11 cellular contexts compared by ENCODE assay signal in the genomic region with DNA sequence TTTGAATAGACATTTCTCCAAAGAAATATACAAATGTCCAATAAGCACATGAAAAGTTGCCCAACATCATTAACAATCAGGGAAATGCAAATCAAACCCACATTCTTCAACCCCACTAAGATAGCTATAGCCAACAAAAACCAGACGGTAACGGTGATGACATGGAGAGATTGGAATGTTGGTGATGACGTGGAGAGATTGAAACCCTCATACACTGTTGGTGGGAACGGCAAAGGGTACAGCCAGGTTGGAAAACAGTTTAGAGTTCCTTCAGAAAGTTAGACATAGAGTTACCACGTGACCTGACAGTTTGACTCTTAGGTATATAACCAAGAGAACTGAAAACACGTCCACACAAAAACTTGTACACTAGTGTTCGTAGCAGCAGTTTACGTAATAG. TPM values are rescaled to one million over a fixed set of nuclear protein-coding genes. Genes with fewer than 3 reads are reported as not detected.
DNase-seq lines count a peak whose midpoint lies in the region; ATAC-seq, FAIRE-seq and TF ChIP-seq lines count a peak whose summit lies in the region.
"Had no signal": no experiment of that assay in that cellular context is flagged by ENCODE, and none has a peak within 500 bp of the region (broad histone marks: within the 10 kb centered on the region; RNA-seq: fewer than 3 reads in every experiment).

No MANE protein-coding gene starts in this region.

- no peaks in the 10 kb centered on the region for H3K36me3 ChIP-seq in left lung
- no peaks in the 10 kb centered on the region for H3K36me3 ChIP-seq in CD4-positive, alpha-beta memory T cell (ENCODE audit: insufficient read depth, low read length)

- TF ChIP-seq CTCF in AG10803 (conservative IDR thresholded peaks at IDR 0.05; ENCODE audit: low read length) (no peak), left lung (IDR thresholded peaks at IDR 0.05) (no peak)

- DNase-seq in AG10803 (ENCODE audit: low read depth) (peak; percentile 94), HTR-8/SVneo (ENCODE audit: insufficient read length, low spot score) (peak; percentile 25), dermis blood vessel endothelial cell (peak; percentile 72), left lung (no peak), NCI-H1930 (lab: John Stamatoyannopoulos, UW) (no peak)
- no peak for DNase-seq in CD4-positive, alpha-beta memory T cell
- DNase-seq: activated CD8-positive, alpha-beta memory T cell treated with anti-CD3 and anti-CD28 coated beads, Interleukin-2, amount 50 U/mL, for 4 hours; immature natural killer cell; NCI-H345 had no signal

- H3K27ac Mint-ChIP-seq in CD4-positive, alpha-beta memory T cell: no peak overlapping the region
- H3K27ac Mint-ChIP-seq: immature natural killer cell had no signal

- no peaks in the 10 kb centered on the region for H3K27me3 ChIP-seq in left lung
- no peaks in the 10 kb centered on the region for H3K27me3 ChIP-seq in CD4-positive, alpha-beta memory T cell (ENCODE audit: insufficient read depth, low read length)

- H3K36me3 Mint-ChIP-seq in CD4-positive, alpha-beta memory T cell: no peaks in the 10 kb centered on the region
- H3K36me3 Mint-ChIP-seq: immature natural killer cell had no signal

- H3K4me1 ChIP-seq in left lung: peaks cover 0 to 7% of the 10 kb centered on the region in 2 donors
- no peaks in the 10 kb centered on the region for H3K4me1 ChIP-seq in CD4-positive, alpha-beta memory T cell (ENCODE audit: insufficient read depth, low read length)

- H3K27me3 Mint-ChIP-seq in CD4-positive, alpha-beta memory T cell: peaks cover 9 to 13% of the 10 kb centered on the region in 2 donors

- no peak for FAIRE-seq in HTR-8/SVneo (lab: Jason Lieb, UNC)

- POLR2A ChIA-PET in CD4-positive, alpha-beta memory T cell (lab: Charles Lee; ENCODE audit: partially characterized antibody): no interaction called here

- CTCF ChIA-PET in CD4-positive, alpha-beta memory T cell (lab: Charles Lee; ENCODE audit: partially characterized antibody): no interaction called here

- H3K4me3 Mint-ChIP-seq in CD4-positive, alpha-beta memory T cell: no peak overlapping the region
- H3K4me3 Mint-ChIP-seq: immature natural killer cell had no signal

- peaks cover 0 to 2% (median 0%) of the 10 kb centered on the region in 8 donors for H3K9me3 Mint-ChIP-seq in CD4-positive, alpha-beta memory T cell
- H3K9me3 Mint-ChIP-seq: immature natural killer cell had no signal

- ATAC-seq in left lung: peak; percentile 25
- ATAC-seq in HG03135 (IDR thresholded peaks at IDR 0.05; ENCODE audit: unreplicated experiment): no peak
- no peak for ATAC-seq in HG02884 (IDR thresholded peaks at IDR 0.05; ENCODE audit: unreplicated experiment)

- peaks cover 0 to 5% (median 3%) of the 10 kb centered on the region in 4 donors for H3K4me1 Mint-ChIP-seq in CD4-positive, alpha-beta memory T cell

- intact Hi-C loops in left lung (cut with DNase I): no loop called here
- intact Hi-C loops in CD4-positive, alpha-beta memory T cell (cut with micrococcal nuclease): no loop called here

- no peaks in the 10 kb centered on the region for H3K9me3 ChIP-seq in left lung
- no peaks in the 10 kb centered on the region for H3K9me3 ChIP-seq in CD4-positive, alpha-beta memory T cell (ENCODE audit: control insufficient read depth in 1 of 2, low read length in 2 of 2)

- no peak overlapping the region for H3K27ac ChIP-seq in left lung
- no peak overlapping the region for H3K27ac ChIP-seq in CD4-positive, alpha-beta memory T cell (ENCODE audit: low read depth, low read length)

- H3K4me3 ChIP-seq in AG10803 (ENCODE audit: low read length): no peak overlapping the region
- no peak overlapping the region for H3K4me3 ChIP-seq in left lung
- H3K4me3 ChIP-seq in CD4-positive, alpha-beta memory T cell (ENCODE audit: low read length in 2 of 2): no peak overlapping the region

RNA-seq across cellular contexts. Expression of gene TNFRSF19, which starts 48.1 kb away (rescaled TPM):
- total RNA-seq in dermis blood vessel endothelial cell: 0.09 and 0.17 TPM in 2 replicates
- total RNA-seq in left lung: 10 to 100 TPM; 28.1 to 52.1 TPM
- not detected for total RNA-seq in CD4-positive, alpha-beta memory T cell
- polyA plus RNA-seq in CD4-positive, alpha-beta memory T cell: under 1 TPM in 1 of 2 donors, not detected in 1; 0.27 TPM

Comparison
In these comparisons a context has a peak if more than half of its experiments do, and no peak if none do; other contexts are left out.
1. DNase-seq: peak in AG10803 (single experiment), HTR-8/SVneo (single experiment) and dermis blood vessel endothelial cell (single experiment); none in left lung (0 of 2), NCI-H1930 (0 of 2) and CD4-positive, alpha-beta memory T cell (0 of 5).
2. RNA of gene TNFRSF19, which starts 48.1 kb away (total RNA-seq): 28.1 to 52.1 TPM in left lung; 0.09 to 0.17 TPM in dermis blood vessel endothelial cell and not detected in CD4-positive, alpha-beta memory T cell; every median in the first group is over 10 times any median in the second.